Comparison of ENCODE assay signal across 19 cellular contexts in genomic region chr18:28124239-28125029, GRCh38. TPM values are rescaled to one million over a fixed set of nuclear protein-coding genes. Genes with fewer than 3 reads are reported as not detected.
A peak's percentile ranks its signal among the peaks of the same experiment; 100 is the strongest.
DNase-seq lines count a peak whose midpoint lies in the region; FAIRE-seq and TF ChIP-seq lines count a peak whose summit lies in the region.
"Had no signal": no experiment of that assay in that cellular context is flagged by ENCODE, and none has a peak within 500 bp of the region (broad histone marks: within the 10 kb centered on the region; RNA-seq: fewer than 3 reads in every experiment).

No MANE protein-coding gene starts in this region.

- H3K27ac Mint-ChIP-seq in astrocyte (ENCODE audit: unreplicated experiment), result peak overlapping the region; percentile 48
- H3K27ac Mint-ChIP-seq: activated CD8-positive, alpha-beta memory T cell treated with anti-CD3 and anti-CD28 coated beads, Interleukin-2, amount 10 ng/mL, durations not matched to agents 7 days and 5 days; T-cell had no signal

- TF ChIP-seq CTCF in HEK293 (tag by site-specific recombination; IDR thresholded peaks at IDR 0.05), result no peak
- no peak for TF ChIP-seq CTCF in astrocyte (IDR thresholded peaks at IDR 0.05; ENCODE audit: insufficient read depth, low read depth, low read length)
- no peak for TF ChIP-seq CTCF in fibroblast of pulmonary artery (IDR thresholded peaks at IDR 0.05; ENCODE audit: low read length, missing control alignments)

- H3K27me3 Mint-ChIP-seq in astrocyte (ENCODE audit: low read depth, unreplicated experiment), result no peaks in the 10 kb centered on the region
- H3K27me3 Mint-ChIP-seq: activated CD8-positive, alpha-beta memory T cell treated with anti-CD3 and anti-CD28 coated beads, Interleukin-2, amount 10 ng/mL, durations not matched to agents 7 days and 5 days; T-cell had no signal

- H3K9me3 Mint-ChIP-seq in astrocyte (ENCODE audit: unreplicated experiment), result no peaks in the 10 kb centered on the region

- no peaks in the 10 kb centered on the region for H3K36me3 Mint-ChIP-seq in astrocyte (ENCODE audit: low read depth, unreplicated experiment)
- H3K36me3 Mint-ChIP-seq: activated CD8-positive, alpha-beta memory T cell treated with anti-CD3 and anti-CD28 coated beads, Interleukin-2, amount 10 ng/mL, durations not matched to agents 7 days and 5 days; T-cell had no signal

- peak overlapping the region; percentile 17 for H3K9ac ChIP-seq in astrocyte (ENCODE audit: low read length)

- CTCF ChIA-PET in HEK293 (lab: Yijun Ruan, JAX), result no interaction called here

- H2AFZ ChIP-seq in astrocyte (ENCODE audit: low read depth, low read length), result no peak overlapping the region

- peaks cover 100% of the 10 kb centered on the region for H3K79me2 ChIP-seq in astrocyte (ENCODE audit: insufficient read depth, low read length)

- H3K27ac ChIP-seq in HEK293 (ENCODE audit: extremely low read depth, low read depth, low read length) (no peak overlapping the region), astrocyte (ENCODE audit: low read depth, low read length) (peak overlapping the region; percentile 4)
- H3K27ac ChIP-seq: gastroesophageal sphincter, upper lobe of left lung had no signal

- H3K4me3 ChIP-seq in HEK293 (ENCODE audit: low read depth, low read length) (no peak overlapping the region), astrocyte (ENCODE audit: insufficient read depth, low read depth, low read length) (no peak overlapping the region), fibroblast of pulmonary artery (replicated peaks; ENCODE audit: low read depth, low read length) (peak overlapping the region; percentile 34)
- H3K4me3 ChIP-seq: gastroesophageal sphincter, upper lobe of left lung had no signal

- DNase-seq in astrocyte (ENCODE audit: low read depth) (peak; percentile 44), fibroblast of pulmonary artery (ENCODE audit: low read depth) (peak; percentile 61), renal cortical epithelial cell (ENCODE audit: low read depth) (peak; percentile 21), NOMO-1 (lab: John Stamatoyannopoulos, UW; ENCODE audit: unreplicated experiment in 2 of 2) (no peak), NCI-H1436 treated with DMSO at 0.1 percent for 48 hours (lab: John Stamatoyannopoulos, UW) (no peak)
- no peak for DNase-seq in stimulated activated CD4-positive, alpha-beta T cell treated with anti-CD3 and anti-CD28 coated beads, Interleukin-1b, Interleukin-23, amount 100 ng/mL, for 48 hours
- DNase-seq: activated CD4-positive, alpha-beta T cell treated with anti-CD3 and anti-CD28 coated beads for 48 hours; activated CD8-positive, alpha-beta memory T cell treated with anti-CD3 and anti-CD28 coated beads, Interleukin-2, amount 10 ng/mL, durations not matched to agents 7 days and 5 days; cerebellar nuclear complex; KG1; NCI-H2029 treated with DMSO at 0.1 percent for 48 hours; nucleus accumbens; SHP77; stimulated activated CD4-positive, alpha-beta T cell treated with anti-CD3 and anti-CD28 coated beads, Interleukin-4, amount 100 ng/mL, for 24 hours; T-cell; upper lobe of left lung had no signal

- no peaks in the 10 kb centered on the region for H3K27me3 ChIP-seq in astrocyte (ENCODE audit: insufficient read depth, low read length)
- H3K27me3 ChIP-seq: gastroesophageal sphincter, upper lobe of left lung had no signal

- H3K4me2 ChIP-seq in astrocyte (ENCODE audit: low read length), result peak overlapping the region; percentile 45

- H3K9me3 ChIP-seq in HEK293 (ENCODE audit: control insufficient read depth, insufficient read depth, low read depth, low read length), result no peaks in the 10 kb centered on the region
- no peaks in the 10 kb centered on the region for H3K9me3 ChIP-seq in astrocyte (ENCODE audit: insufficient read depth, low read depth, low read length)
- H3K9me3 ChIP-seq: gastroesophageal sphincter, upper lobe of left lung had no signal

- no peak for FAIRE-seq in astrocyte (lab: Jason Lieb, UNC)
- FAIRE-seq: GM18507 had no signal

- H3K4me3 Mint-ChIP-seq in astrocyte (ENCODE audit: unreplicated experiment), result no peak overlapping the region
- H3K4me3 Mint-ChIP-seq: activated CD8-positive, alpha-beta memory T cell treated with anti-CD3 and anti-CD28 coated beads, Interleukin-2, amount 10 ng/mL, durations not matched to agents 7 days and 5 days; T-cell had no signal

- POLR2A ChIA-PET in HEK293 (lab: Yijun Ruan, JAX), result no interaction called here

- H3K4me1 ChIP-seq in HEK293 (ENCODE audit: control insufficient read depth, insufficient read depth, low read length) (peaks cover 12% of the 10 kb centered on the region), astrocyte (ENCODE audit: insufficient read depth, low read length) (peaks cover 23% of the 10 kb centered on the region)
- H3K4me1 ChIP-seq: upper lobe of left lung had no signal

- H3K36me3 ChIP-seq in HEK293 (ENCODE audit: control insufficient read depth in 2 of 2, insufficient read depth in 1 of 2, low read length in 2 of 2) (no peaks in the 10 kb centered on the region), astrocyte (ENCODE audit: insufficient read depth, low read length) (peaks cover 9% of the 10 kb centered on the region)
- H3K36me3 ChIP-seq: gastroesophageal sphincter, upper lobe of left lung had no signal

- H4K20me1 ChIP-seq in astrocyte (ENCODE audit: insufficient read depth, low read length), result peaks cover 46% of the 10 kb centered on the region

- peaks cover 59% of the 10 kb centered on the region for H3K4me1 Mint-ChIP-seq in astrocyte (ENCODE audit: low read depth, unreplicated experiment)
- H3K4me1 Mint-ChIP-seq: activated CD8-positive, alpha-beta memory T cell treated with anti-CD3 and anti-CD28 coated beads, Interleukin-2, amount 10 ng/mL, durations not matched to agents 7 days and 5 days; T-cell had no signal

TF ChIP-seq in HEK293, 187 proteins besides CTCF, POLR2A, EP300 and RAD21:
- TF ChIP-seq ZNF2 (tag by site-specific recombination; IDR thresholded peaks at IDR 0.05) (no peak), ZNF549 (tag by site-specific recombination; IDR thresholded peaks at IDR 0.05) (peak; percentile 55; the same call in 1 of the 2 replicates)

RNA-seq across cellular contexts. Expression of gene CDH2, which starts 52.5 kb away (rescaled TPM):
- total RNA-seq in astrocyte, result 326 and 363 TPM in 2 replicates
- 106 and 137 TPM in 2 replicates for total RNA-seq in renal cortical epithelial cell

Comparison
In these comparisons a context has a peak if more than half of its experiments do, and no peak if none do; other contexts are left out.
1. DNase-seq: peak in astrocyte (single experiment), fibroblast of pulmonary artery (single experiment) and renal cortical epithelial cell (single experiment); none in NOMO-1 (0 of 2), stimulated activated CD4-positive, alpha-beta T cell treated with anti-CD3 and anti-CD28 coated beads, Interleukin-1b, Interleukin-23, amount 100 ng/mL, for 48 hours (single experiment) and NCI-H1436 treated with DMSO at 0.1 percent for 48 hours (single experiment).